Comparison of ENCODE assay signal across 8 cellular contexts in genomic region chr7:86814980-86815379, GRCh38.
DNase-seq lines count a peak whose midpoint lies in the region; ATAC-seq and TF ChIP-seq lines count a peak whose summit lies in the region.

No MANE protein-coding gene starts in this region.

- H4K20me1 ChIP-seq in SK-N-SH (ENCODE audit: insufficient read depth), result no peaks in the 10 kb centered on the region

- no peaks in the 10 kb centered on the region for H3K27me3 ChIP-seq in SK-N-SH (ENCODE audit: insufficient read depth)

- H3K4me1 ChIP-seq in SK-N-SH (ENCODE audit: control insufficient read depth in 1 of 2, insufficient read depth in 2 of 2, low read depth in 1 of 2, low read length in 1 of 2), result no peaks in the 10 kb centered on the region; a peak in 1 of 4 replicates

- H3K27ac ChIP-seq in SK-N-SH (ENCODE audit: low read depth in 2 of 2, low read length in 1 of 2), result no peak overlapping the region

- CTCF ChIA-PET in GM10248 (lab: Yijun Ruan, JAX), result interaction anchor here (0.6 to 8.1 kb wide), 45 partner anchors 10 to 821 kb away, joined by 3 to 158 read pairs (median 5); no protein-coding TSS in a partner anchor
- CTCF ChIA-PET in SK-N-SH (lab: Yijun Ruan, JAX), result interaction anchor here (0.6 to 5.3 kb wide), 57 partner anchors 10 to 954 kb away, joined by 3 to 64 read pairs (median 4); no protein-coding TSS in a partner anchor

- no peak for TF ChIP-seq EP300 in SK-N-SH (IDR thresholded peaks at IDR 0.05; ENCODE audit: borderline replicate concordance in 1 of 2, low read depth in 1 of 2, low read length in 1 of 2)

- H3K36me3 ChIP-seq in SK-N-SH (replicated peaks in 1 of 2; ENCODE audit: control insufficient read depth in 1 of 2, insufficient read depth in 2 of 2, low read length in 1 of 2), result no peaks in the 10 kb centered on the region

- H3K79me2 ChIP-seq in SK-N-SH (ENCODE audit: insufficient read depth), result no peaks in the 10 kb centered on the region

- H3K9me2 ChIP-seq in SK-N-SH, result no peaks in the 10 kb centered on the region; the same call in 1 of the 2 replicates

- H3K4me2 ChIP-seq in SK-N-SH, result no peak overlapping the region

- H3K9me3 ChIP-seq in SK-N-SH, result no peaks in the 10 kb centered on the region
- H3K9me3 ChIP-seq in T-helper 17 cell (ENCODE audit: control insufficient read depth, low read length, poor library complexity, severe bottlenecking), result no peaks in the 10 kb centered on the region

- DNase-seq in GM10248 (ENCODE audit: extremely low spot score) (no peak), SK-N-SH (peak; percentile 50), iPS-NIHi11 (ENCODE audit: low spot score) (peak; percentile 59), T-helper 17 cell (no peak), ecto neural progenitor cell (ENCODE audit: low spot score) (no peak)

- no peaks in the 10 kb centered on the region for H3K4me1 Mint-ChIP-seq in T-helper 17 cell

- ATAC-seq in HG03378 (IDR thresholded peaks at IDR 0.05; ENCODE audit: unreplicated experiment), result peak; percentile 70
- ATAC-seq in T-helper 17 cell, result no peak
- ATAC-seq in HG03039 (IDR thresholded peaks at IDR 0.05; ENCODE audit: unreplicated experiment), result no peak
- no peak for ATAC-seq in HG02623 (IDR thresholded peaks at IDR 0.05; ENCODE audit: unreplicated experiment)

- H2AFZ ChIP-seq in SK-N-SH (ENCODE audit: low read depth), result no peak overlapping the region

- H3K27me3 Mint-ChIP-seq in T-helper 17 cell, result no peaks in the 10 kb centered on the region

- H3K4me3 ChIP-seq in SK-N-SH (ENCODE audit: low read depth in 2 of 2, low read length in 1 of 2), result no peak overlapping the region

- H3F3A ChIP-seq in SK-N-SH (replicated peaks; ENCODE audit: insufficient read depth), result no peaks in the 10 kb centered on the region

- H3K27ac Mint-ChIP-seq in T-helper 17 cell, result no peak overlapping the region

- TF ChIP-seq CTCF in GM10248 (IDR thresholded peaks at IDR 0.05; ENCODE audit: control extremely low read depth, extremely low read depth, low read depth, missing control alignments) (peak; percentile 52), SK-N-SH (IDR thresholded peaks at IDR 0.05) (peak; percentile 70)

- 14% methylated on average over 4 of the region's 4 CpGs for WGBS in SK-N-SH (ENCODE audit: low lambda C conversion rate)

- H3K9ac ChIP-seq in SK-N-SH, result no peak overlapping the region

- peak; percentile 87 for TF ChIP-seq RAD21 in SK-N-SH (IDR thresholded peaks at IDR 0.05; ENCODE audit: low read length)

- no peaks in the 10 kb centered on the region for H3K36me3 Mint-ChIP-seq in T-helper 17 cell (ENCODE audit: low read depth)

- H3K4me3 Mint-ChIP-seq in T-helper 17 cell, result no peak overlapping the region

- POLR2A ChIA-PET in GM10248 (lab: Yijun Ruan, JAX) (interaction anchor here (0.6 kb wide), 1 partner anchor 323 kb away, joined by 3 read pairs; no protein-coding TSS in a partner anchor), SK-N-SH (lab: Yijun Ruan, JAX) (no interaction called here)

TF ChIP-seq in SK-N-SH, 30 proteins besides CTCF, POLR2A, EP300 and RAD21:
- TF ChIP-seq SMC3 (IDR thresholded peaks at IDR 0.05; ENCODE audit: low read depth, low read length), result peak; percentile 80
- TF ChIP-seq POLR2AphosphoS5 (IDR thresholded peaks at IDR 0.05; ENCODE audit: low read depth, low read length), result no peak
- TF ChIP-seq RCOR1 (IDR thresholded peaks at IDR 0.05; ENCODE audit: low read length), result no peak

Comparison
In these comparisons a context has a peak if more than half of its experiments do, and no peak if none do; other contexts are left out.
1. DNase-seq: peak in SK-N-SH (single experiment) and iPS-NIHi11 (single experiment); none in GM10248 (single experiment), T-helper 17 cell (0 of 3) and ecto neural progenitor cell (single experiment).